Comparison of ENCODE assay signal across 16 cellular contexts in genomic region chr14:24144451-24144850, GRCh38. TPM values are rescaled to one million over a fixed set of nuclear protein-coding genes. Genes with fewer than 3 reads are reported as not detected.
A peak's percentile ranks its signal among the peaks of the same experiment; 100 is the strongest.
DNase-seq lines count a peak whose midpoint lies in the region; ATAC-seq lines count a peak whose summit lies in the region.
"Had no signal": no experiment of that assay in that cellular context is flagged by ENCODE, and none has a peak within 500 bp of the region (broad histone marks: within the 10 kb centered on the region; RNA-seq: fewer than 3 reads in every experiment).

No MANE protein-coding gene starts in this region.

- H3K27ac Mint-ChIP-seq in stimulated activated naive CD8-positive, alpha-beta T cell treated with anti-CD3 and anti-CD28 coated beads, Interleukin-15, Interleukin-2, amounts not matched to agents 100 ng/mL and 50 ng/mL, for 24 hours: peak overlapping the region; percentile 98
- peak overlapping the region; percentile 41 for H3K27ac Mint-ChIP-seq in activated CD4-positive, alpha-beta memory T cell treated with anti-CD3 and anti-CD28 coated beads, Interleukin-2, amount 10 ng/mL, durations not matched to agents 7 days and 5 days
- H3K27ac Mint-ChIP-seq in immature natural killer cell: peak overlapping the region; percentile 23 to 96 (median 81)
- H3K27ac Mint-ChIP-seq: nephron progenitor cell had no signal

- H3K4me3 ChIP-seq in GM23248 (no peak overlapping the region), HAP-1 (no peak overlapping the region)
- H3K4me3 ChIP-seq: SJCRH30 had no signal

- no peaks in the 10 kb centered on the region for H3K9me3 Mint-ChIP-seq in stimulated activated naive CD8-positive, alpha-beta T cell treated with anti-CD3 and anti-CD28 coated beads, Interleukin-15, Interleukin-2, amounts not matched to agents 100 ng/mL and 50 ng/mL, for 24 hours
- no peaks in the 10 kb centered on the region for H3K9me3 Mint-ChIP-seq in activated CD4-positive, alpha-beta memory T cell treated with anti-CD3 and anti-CD28 coated beads, Interleukin-2, amount 10 ng/mL, durations not matched to agents 7 days and 5 days
- no peaks in the 10 kb centered on the region for H3K9me3 Mint-ChIP-seq in immature natural killer cell
- H3K9me3 Mint-ChIP-seq: nephron progenitor cell had no signal

- no peak for ATAC-seq in stimulated activated naive CD8-positive, alpha-beta T cell treated with anti-CD3 and anti-CD28 coated beads, Interleukin-15, Interleukin-2, amounts not matched to agents 100 U/mL and 50 U/mL, for 24 hours
- no peak for ATAC-seq in HG03108 (IDR thresholded peaks at IDR 0.05; ENCODE audit: unreplicated experiment)

- CTCF ChIA-PET in activated CD4-positive, alpha-beta memory T cell treated with anti-CD3 and anti-CD28 coated beads, Interleukin-2, amount 10 ng/mL, durations not matched to agents 7 days and 5 days (lab: Charles Lee): interaction anchor here (2.6 kb wide), 1 partner anchor 16 kb away, joined by 10 read pairs; the partner anchor contains the start of gene IRF9

- H3K27me3 Mint-ChIP-seq in stimulated activated naive CD8-positive, alpha-beta T cell treated with anti-CD3 and anti-CD28 coated beads, Interleukin-15, Interleukin-2, amounts not matched to agents 100 ng/mL and 50 ng/mL, for 24 hours: no peaks in the 10 kb centered on the region
- H3K27me3 Mint-ChIP-seq in activated CD4-positive, alpha-beta memory T cell treated with anti-CD3 and anti-CD28 coated beads, Interleukin-2, amount 10 ng/mL, durations not matched to agents 7 days and 5 days: no peaks in the 10 kb centered on the region
- peaks cover 8 to 15% (median 10%) of the 10 kb centered on the region in 3 donors for H3K27me3 Mint-ChIP-seq in immature natural killer cell (ENCODE audit: low read depth in 3 of 3)

- peaks cover 62% of the 10 kb centered on the region for H3K4me1 Mint-ChIP-seq in stimulated activated naive CD8-positive, alpha-beta T cell treated with anti-CD3 and anti-CD28 coated beads, Interleukin-15, Interleukin-2, amounts not matched to agents 100 ng/mL and 50 ng/mL, for 24 hours (ENCODE audit: low read depth)
- peaks cover 61% of the 10 kb centered on the region for H3K4me1 Mint-ChIP-seq in activated CD4-positive, alpha-beta memory T cell treated with anti-CD3 and anti-CD28 coated beads, Interleukin-2, amount 10 ng/mL, durations not matched to agents 7 days and 5 days
- peaks cover 70 to 77% of the 10 kb centered on the region in 2 donors for H3K4me1 Mint-ChIP-seq in immature natural killer cell

- in situ Hi-C loops in GM23248 (cut with MboI): no loop called here
- in situ Hi-C loops in HAP-1 (cut with MboI; ENCODE audit: low sequenced_read_pairs): no loop called here

- H4K20me1 ChIP-seq in GM23248 (ENCODE audit: insufficient read depth): no peaks in the 10 kb centered on the region

- no peak for DNase-seq in stimulated activated naive CD8-positive, alpha-beta T cell treated with anti-CD3 and anti-CD28 coated beads, Interleukin-15, Interleukin-2, amounts not matched to agents 100 U/mL and 50 U/mL, for 24 hours
- DNase-seq in activated CD4-positive, alpha-beta memory T cell treated with anti-CD3 and anti-CD28 coated beads, Interleukin-2, amount 10 ng/mL, durations not matched to agents 7 days and 5 days: no peak
- DNase-seq in immature natural killer cell (no peak), GM23248 (no peak), HAP-1 (ENCODE audit: low spot score in 2 of 2) (no peak)
- DNase-seq: cerebellar nuclear complex; DMS79; foreskin melanocyte; GOT3; NCI-H1694; nephron progenitor cell; SJCRH30; stimulated activated CD4-positive, alpha-beta T cell treated with anti-CD3 and anti-CD28 coated beads, Interleukin-15, amount 100 ng/mL, for 24 hours; substantia nigra had no signal

- H3K9me3 ChIP-seq in GM23248 (ENCODE audit: low read depth) (no peaks in the 10 kb centered on the region), HAP-1 (no peaks in the 10 kb centered on the region)
- H3K9me3 ChIP-seq: SJCRH30 had no signal

- peaks cover 63% of the 10 kb centered on the region for H3K36me3 Mint-ChIP-seq in stimulated activated naive CD8-positive, alpha-beta T cell treated with anti-CD3 and anti-CD28 coated beads, Interleukin-15, Interleukin-2, amounts not matched to agents 100 ng/mL and 50 ng/mL, for 24 hours (ENCODE audit: low read depth)
- H3K36me3 Mint-ChIP-seq in activated CD4-positive, alpha-beta memory T cell treated with anti-CD3 and anti-CD28 coated beads, Interleukin-2, amount 10 ng/mL, durations not matched to agents 7 days and 5 days (ENCODE audit: low read depth): peaks cover 82% of the 10 kb centered on the region
- H3K36me3 Mint-ChIP-seq in immature natural killer cell: peaks cover 6 to 18% (median 8%) of the 10 kb centered on the region in 3 donors

- H3K27ac ChIP-seq in GM23248: no peak overlapping the region
- H3K27ac ChIP-seq: SJCRH30 had no signal

- no peaks in the 10 kb centered on the region for H3K9me2 ChIP-seq in GM23248 (ENCODE audit: insufficient read depth)

- H3K4me3 Mint-ChIP-seq in stimulated activated naive CD8-positive, alpha-beta T cell treated with anti-CD3 and anti-CD28 coated beads, Interleukin-15, Interleukin-2, amounts not matched to agents 100 ng/mL and 50 ng/mL, for 24 hours: peak overlapping the region; percentile 99
- H3K4me3 Mint-ChIP-seq in activated CD4-positive, alpha-beta memory T cell treated with anti-CD3 and anti-CD28 coated beads, Interleukin-2, amount 10 ng/mL, durations not matched to agents 7 days and 5 days: peak overlapping the region; percentile 49
- peak overlapping the region in 4 of 5 donors; percentile 26 to 100 (median 63) for H3K4me3 Mint-ChIP-seq in immature natural killer cell
- H3K4me3 Mint-ChIP-seq: nephron progenitor cell had no signal

- peaks cover 55% of the 10 kb centered on the region for H3K79me2 ChIP-seq in GM23248 (ENCODE audit: insufficient read depth)

- no peak overlapping the region for H3K9ac ChIP-seq in GM23248

- 96 to 100% methylated on average over 1 of the region's 1 CpG for WGBS in GM23248 (ENCODE audit: low coverage in 1 of 2, low lambda C conversion rate in 2 of 2, missing lambda C conversion rate in 2 of 2), 2 experiments

- POLR2A ChIA-PET in activated CD4-positive, alpha-beta memory T cell treated with anti-CD3 and anti-CD28 coated beads, Interleukin-2, amount 10 ng/mL, durations not matched to agents 7 days and 5 days (lab: Charles Lee): interaction anchor here (1.1 to 21.4 kb wide), 5 partner anchors 7 to 70 kb away, joined by 4 to 652 read pairs (median 99); partner anchors contain the start of genes CHMP4A, DCAF11, IRF9 and MDP1

- H3F3A ChIP-seq in GM23248 (ENCODE audit: insufficient read depth): peaks cover 41% of the 10 kb centered on the region

- no peaks in the 10 kb centered on the region for H3K27me3 ChIP-seq in GM23248 (replicated peaks; ENCODE audit: insufficient read depth)
- H3K27me3 ChIP-seq in HAP-1 (ENCODE audit: low read depth): no peaks in the 10 kb centered on the region
- H3K27me3 ChIP-seq: SJCRH30 had no signal

- no peak overlapping the region for H2AFZ ChIP-seq in GM23248

- no peak overlapping the region for H3K4me2 ChIP-seq in GM23248 (ENCODE audit: unreplicated experiment)

- peaks cover 44% of the 10 kb centered on the region for H3K4me1 ChIP-seq in GM23248 (ENCODE audit: insufficient read depth)
- peaks cover 18% of the 10 kb centered on the region for H3K4me1 ChIP-seq in HAP-1

- H3K36me3 ChIP-seq in GM23248 (ENCODE audit: low read depth): peaks cover 4% of the 10 kb centered on the region; the same call in 1 of the 2 replicates
- H3K36me3 ChIP-seq in HAP-1 (replicated peaks): peaks cover 33% of the 10 kb centered on the region

RNA-seq across cellular contexts. Expression of gene PSME2, which starts 2.0 kb away (rescaled TPM):
- 100 to 1,000 TPM; 395 to 405 TPM for total RNA-seq in activated CD4-positive, alpha-beta memory T cell treated with anti-CD3 and anti-CD28 coated beads, Interleukin-2, amount 10 ng/mL, durations not matched to agents 7 days and 5 days
- 1,000 to 10,000 TPM in 1 of 3 donors, 100 to 1,000 TPM in 2; 650 to 1,160 (median 776) TPM for polyA plus RNA-seq in immature natural killer cell
- 38.3 and 41.4 TPM in 2 replicates for total RNA-seq in GM23248 (2014; rRNA removed; shearing (Covaris generic))
- polyA plus RNA-seq in GM23248 (2016; fragmentation: Nextera tagmentation; extraction: Ambion mirVana): 158 and 164 TPM in 2 replicates

RNA-seq across cellular contexts. Expression of gene RNF31, which starts 2.8 kb away (rescaled TPM):
- 100 to 1,000 TPM; 122 to 129 TPM for total RNA-seq in activated CD4-positive, alpha-beta memory T cell treated with anti-CD3 and anti-CD28 coated beads, Interleukin-2, amount 10 ng/mL, durations not matched to agents 7 days and 5 days
- polyA plus RNA-seq in immature natural killer cell: 10 to 100 TPM; 41.5 to 62.9 (median 59.5) TPM
- 40.3 and 50.0 TPM in 2 replicates for total RNA-seq in GM23248 (2014; rRNA removed; shearing (Covaris generic))
- 29.4 and 36.7 TPM in 2 replicates for polyA plus RNA-seq in GM23248 (2016; fragmentation: Nextera tagmentation; extraction: Ambion mirVana)

RNA-seq across cellular contexts. Expression of gene EMC9, which starts 3.1 kb away (rescaled TPM):
- 10 to 100 TPM; 45.0 to 51.7 TPM for total RNA-seq in activated CD4-positive, alpha-beta memory T cell treated with anti-CD3 and anti-CD28 coated beads, Interleukin-2, amount 10 ng/mL, durations not matched to agents 7 days and 5 days
- polyA plus RNA-seq in immature natural killer cell (10 to 100 TPM; 14.2 to 19.0 (median 17.6) TPM), GM23248 (2016; fragmentation: Nextera tagmentation; extraction: Ambion mirVana) (27.4 and 28.7 TPM in 2 replicates)
- total RNA-seq in GM23248 (2014; rRNA removed; shearing (Covaris generic)): 17.1 and 22.9 TPM in 2 replicates

RNA-seq across cellular contexts. Expression of gene PSME1, which starts 8.5 kb away (rescaled TPM):
- 100 to 1,000 TPM; 391 to 397 TPM for total RNA-seq in activated CD4-positive, alpha-beta memory T cell treated with anti-CD3 and anti-CD28 coated beads, Interleukin-2, amount 10 ng/mL, durations not matched to agents 7 days and 5 days
- polyA plus RNA-seq in immature natural killer cell: 1,000 to 10,000 TPM; 1,115 to 1,243 (median 1,240) TPM
- total RNA-seq in GM23248 (2014; rRNA removed; shearing (Covaris generic)): 58.9 and 67.7 TPM in 2 replicates
- polyA plus RNA-seq in GM23248 (2016; fragmentation: Nextera tagmentation; extraction: Ambion mirVana): 144 and 147 TPM in 2 replicates

RNA-seq across cellular contexts. Expression of gene FITM1, which starts 14.0 kb away (rescaled TPM):
- total RNA-seq in activated CD4-positive, alpha-beta memory T cell treated with anti-CD3 and anti-CD28 coated beads, Interleukin-2, amount 10 ng/mL, durations not matched to agents 7 days and 5 days: 1 to 10 TPM; 1.3 to 1.4 TPM
- polyA plus RNA-seq in immature natural killer cell (under 1 TPM; 0.28 to 0.90 (median 0.85) TPM), GM23248 (2016; fragmentation: Nextera tagmentation; extraction: Ambion mirVana) (not detected in 2 replicates)
- not detected in 2 replicates for total RNA-seq in GM23248 (2014; rRNA removed; shearing (Covaris generic))

Comparison
In these comparisons a context has a peak if more than half of its experiments do, and no peak if none do; other contexts are left out.
1. H3K27ac Mint-ChIP-seq: peak in every context shown above with its lines; median percentile 98 in stimulated activated naive CD8-positive, alpha-beta T cell treated with anti-CD3 and anti-CD28 coated beads, Interleukin-15, Interleukin-2, amounts not matched to agents 100 ng/mL and 50 ng/mL, for 24 hours; 81 in immature natural killer cell; 41 in activated CD4-positive, alpha-beta memory T cell treated with anti-CD3 and anti-CD28 coated beads, Interleukin-2, amount 10 ng/mL, durations not matched to agents 7 days and 5 days.
2. H3K4me3 Mint-ChIP-seq: peak in every context shown above with its lines; median percentile 99 in stimulated activated naive CD8-positive, alpha-beta T cell treated with anti-CD3 and anti-CD28 coated beads, Interleukin-15, Interleukin-2, amounts not matched to agents 100 ng/mL and 50 ng/mL, for 24 hours; 63 in immature natural killer cell; 49 in activated CD4-positive, alpha-beta memory T cell treated with anti-CD3 and anti-CD28 coated beads, Interleukin-2, amount 10 ng/mL, durations not matched to agents 7 days and 5 days.